Comparison of ENCODE assay signal across 1 cellular context in the genomic region with DNA sequence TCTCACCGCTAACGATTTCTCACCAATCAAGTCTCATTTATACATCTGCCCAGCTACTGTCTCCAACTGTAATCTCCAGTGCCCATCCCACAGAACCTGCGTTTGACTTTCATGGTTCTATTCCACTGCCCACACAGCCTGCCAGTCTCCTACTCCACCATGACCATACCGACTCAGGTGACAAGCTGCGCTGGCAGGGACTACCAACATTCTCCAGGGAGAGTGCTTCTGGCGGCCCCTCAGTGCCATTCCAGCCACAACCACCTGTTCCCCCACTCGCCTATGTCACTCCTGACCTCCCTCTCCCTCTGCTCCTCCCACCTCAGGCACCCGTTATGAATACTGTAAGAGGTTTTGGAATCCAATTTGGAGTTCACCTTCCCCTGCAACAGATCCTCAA.
TF ChIP-seq lines count a peak whose summit lies in the region.

No MANE protein-coding gene starts in this region.

TF ChIP-seq in SK-N-SH, 30 proteins besides CTCF, POLR2A, EP300 and RAD21 (continued from another document):
- TF ChIP-seq, protein P1, sequence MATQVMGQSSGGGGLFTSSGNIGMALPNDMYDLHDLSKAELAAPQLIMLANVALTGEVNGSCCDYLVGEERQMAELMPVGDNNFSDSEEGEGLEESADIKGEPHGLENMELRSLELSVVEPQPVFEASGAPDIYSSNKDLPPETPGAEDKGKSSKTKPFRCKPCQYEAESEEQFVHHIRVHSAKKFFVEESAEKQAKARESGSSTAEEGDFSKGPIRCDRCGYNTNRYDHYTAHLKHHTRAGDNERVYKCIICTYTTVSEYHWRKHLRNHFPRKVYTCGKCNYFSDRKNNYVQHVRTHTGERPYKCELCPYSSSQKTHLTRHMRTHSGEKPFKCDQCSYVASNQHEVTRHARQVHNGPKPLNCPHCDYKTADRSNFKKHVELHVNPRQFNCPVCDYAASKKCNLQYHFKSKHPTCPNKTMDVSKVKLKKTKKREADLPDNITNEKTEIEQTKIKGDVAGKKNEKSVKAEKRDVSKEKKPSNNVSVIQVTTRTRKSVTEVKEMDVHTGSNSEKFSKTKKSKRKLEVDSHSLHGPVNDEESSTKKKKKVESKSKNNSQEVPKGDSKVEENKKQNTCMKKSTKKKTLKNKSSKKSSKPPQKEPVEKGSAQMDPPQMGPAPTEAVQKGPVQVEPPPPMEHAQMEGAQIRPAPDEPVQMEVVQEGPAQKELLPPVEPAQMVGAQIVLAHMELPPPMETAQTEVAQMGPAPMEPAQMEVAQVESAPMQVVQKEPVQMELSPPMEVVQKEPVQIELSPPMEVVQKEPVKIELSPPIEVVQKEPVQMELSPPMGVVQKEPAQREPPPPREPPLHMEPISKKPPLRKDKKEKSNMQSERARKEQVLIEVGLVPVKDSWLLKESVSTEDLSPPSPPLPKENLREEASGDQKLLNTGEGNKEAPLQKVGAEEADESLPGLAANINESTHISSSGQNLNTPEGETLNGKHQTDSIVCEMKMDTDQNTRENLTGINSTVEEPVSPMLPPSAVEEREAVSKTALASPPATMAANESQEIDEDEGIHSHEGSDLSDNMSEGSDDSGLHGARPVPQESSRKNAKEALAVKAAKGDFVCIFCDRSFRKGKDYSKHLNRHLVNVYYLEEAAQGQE (IDR thresholded peaks at IDR 0.05; ENCODE audit: low read depth, low read length), result no peak
- no peak for TF ChIP-seq RCOR1 (IDR thresholded peaks at IDR 0.05; ENCODE audit: low read length)
- TF ChIP-seq EZH2phosphoT487 (IDR thresholded peaks at IDR 0.05; ENCODE audit: borderline replicate concordance, low read depth), result no peak
- no peak for TF ChIP-seq CHD2 (IDR thresholded peaks at IDR 0.05; ENCODE audit: low read length, partially characterized antibody)
